Comparison of ENCODE assay signal across 10 cellular contexts in the genomic region with DNA sequence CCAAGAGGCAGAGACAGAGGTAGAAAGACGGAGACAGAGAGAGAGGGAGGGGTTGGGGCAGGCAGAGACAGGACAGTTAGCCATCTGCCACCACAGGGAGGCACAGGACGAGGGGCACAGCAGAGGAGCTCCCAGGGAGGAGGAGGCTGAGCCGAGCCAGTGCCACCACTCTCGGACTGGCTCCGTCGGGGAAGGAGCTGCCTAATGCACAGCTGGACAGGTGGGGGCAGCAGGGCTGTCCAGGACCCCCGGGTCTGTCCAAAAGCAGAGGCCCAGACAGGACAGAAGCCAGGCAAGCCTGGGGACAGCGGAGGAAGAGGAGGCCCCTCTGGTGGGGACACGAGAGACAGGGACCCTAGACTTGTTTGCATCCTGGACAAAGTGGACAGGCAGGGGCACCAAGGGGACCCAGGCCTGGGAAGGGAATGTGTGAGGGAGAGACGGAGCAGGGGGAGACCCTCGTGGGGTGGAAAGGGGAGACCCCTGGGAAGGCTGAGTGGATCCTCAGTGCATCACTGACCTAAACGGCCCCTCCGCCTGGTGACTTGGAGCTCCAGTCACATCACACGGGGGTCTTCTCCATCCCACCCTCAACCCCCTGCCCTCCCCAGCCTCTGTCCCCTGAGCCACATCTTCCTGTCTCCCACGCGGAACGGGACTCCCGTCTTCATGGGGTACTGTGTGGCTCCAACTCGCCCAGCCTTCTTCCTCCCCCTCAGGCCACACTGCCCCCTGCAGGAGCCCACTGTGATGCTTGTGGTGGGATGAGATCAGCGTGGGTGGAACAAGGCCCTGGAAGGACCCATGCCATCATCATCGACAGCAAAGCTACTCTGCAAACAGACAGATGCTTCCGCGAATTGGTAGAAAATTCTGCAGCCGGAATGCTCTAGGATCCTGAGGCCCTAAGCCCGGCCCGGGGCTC. TPM values are rescaled to one million over a fixed set of nuclear protein-coding genes. Genes with fewer than 3 reads are reported as not detected.
DNase-seq lines count a peak whose midpoint lies in the region; ATAC-seq and TF ChIP-seq lines count a peak whose summit lies in the region.
"Had no signal": no experiment of that assay in that cellular context is flagged by ENCODE, and none has a peak within 500 bp of the region (broad histone marks: within the 10 kb centered on the region; RNA-seq: fewer than 3 reads in every experiment).

No MANE protein-coding gene starts in this region.

- TF ChIP-seq CTCF in SU-DHL-6 (IDR thresholded peaks at IDR 0.05; ENCODE audit: insufficient read depth, low read length, poor library complexity, severe bottlenecking): peak; percentile 27
- TF ChIP-seq CTCF in suprapubic skin (IDR thresholded peaks at IDR 0.05): no peak

- H3K27ac ChIP-seq in SU-DHL-6 (ENCODE audit: low read depth, low read length) (no peak overlapping the region), suprapubic skin (peak overlapping the region; percentile 49)

- H3K36me3 ChIP-seq in SU-DHL-6 (ENCODE audit: low read length) (no peaks in the 10 kb centered on the region), suprapubic skin (no peaks in the 10 kb centered on the region)

- peaks cover 8% of the 10 kb centered on the region for H3K4me1 ChIP-seq in suprapubic skin

- ATAC-seq in HG03439 (IDR thresholded peaks at IDR 0.05; ENCODE audit: unreplicated experiment): no peak
- ATAC-seq in T-cell (replicated peaks in 1 of 4): no peak

- no peak for TF ChIP-seq POLR2A in suprapubic skin (IDR thresholded peaks at IDR 0.05)

- H3K4me3 ChIP-seq in SU-DHL-6 (ENCODE audit: insufficient read depth, low read length, poor library complexity, severe bottlenecking) (no peak overlapping the region), suprapubic skin (peak overlapping the region; percentile 33)

- H3K9ac ChIP-seq in SU-DHL-6 (ENCODE audit: low read length): no peak overlapping the region

- POLR2A ChIA-PET in activated CD4-positive, alpha-beta T cell treated with anti-CD3 and anti-CD28 coated beads, Interleukin-2, amount 10 ng/mL, durations not matched to agents 7 days and 5 days (lab: Charles Lee): no interaction called here
- POLR2A ChIA-PET in T-cell (lab: Charles Lee): no interaction called here

- H3K4me3 Mint-ChIP-seq in activated CD4-positive, alpha-beta T cell treated with anti-CD3 and anti-CD28 coated beads, Interleukin-2, amount 10 ng/mL, durations not matched to agents 7 days and 5 days: no peak overlapping the region
- H3K4me3 Mint-ChIP-seq in T-cell: no peak overlapping the region
- H3K4me3 Mint-ChIP-seq: CD8-positive, alpha-beta memory T cell had no signal

- WGBS in suprapubic skin: 76% methylated on average over 23 of the region's 26 CpGs

- peaks cover 14% of the 10 kb centered on the region for H3K27me3 Mint-ChIP-seq in activated CD4-positive, alpha-beta T cell treated with anti-CD3 and anti-CD28 coated beads, Interleukin-2, amount 10 ng/mL, durations not matched to agents 7 days and 5 days
- H3K27me3 Mint-ChIP-seq in T-cell: peaks cover 22 to 29% of the 10 kb centered on the region in 2 donors

- H4K20me1 ChIP-seq in SU-DHL-6 (ENCODE audit: low read depth, low read length): no peaks in the 10 kb centered on the region

- no peaks in the 10 kb centered on the region for H3K36me3 Mint-ChIP-seq in activated CD4-positive, alpha-beta T cell treated with anti-CD3 and anti-CD28 coated beads, Interleukin-2, amount 10 ng/mL, durations not matched to agents 7 days and 5 days (ENCODE audit: low read depth)
- no peaks in the 10 kb centered on the region for H3K36me3 Mint-ChIP-seq in T-cell
- H3K36me3 Mint-ChIP-seq: CD8-positive, alpha-beta memory T cell had no signal

- peak overlapping the region; percentile 14 for H3K27ac Mint-ChIP-seq in activated CD4-positive, alpha-beta T cell treated with anti-CD3 and anti-CD28 coated beads, Interleukin-2, amount 10 ng/mL, durations not matched to agents 7 days and 5 days
- no peak overlapping the region for H3K27ac Mint-ChIP-seq in T-cell
- H3K27ac Mint-ChIP-seq: CD8-positive, alpha-beta memory T cell had no signal

- H3K27me3 ChIP-seq in SU-DHL-6 (ENCODE audit: low read length) (no peaks in the 10 kb centered on the region), suprapubic skin (peaks cover 3% of the 10 kb centered on the region)

- H3K9me2 ChIP-seq in SU-DHL-6 (replicated peaks; ENCODE audit: insufficient read depth, low read length): no peaks in the 10 kb centered on the region

- CTCF ChIA-PET in activated CD4-positive, alpha-beta T cell treated with anti-CD3 and anti-CD28 coated beads, Interleukin-2, amount 10 ng/mL, durations not matched to agents 7 days and 5 days (lab: Charles Lee): no interaction called here
- CTCF ChIA-PET in T-cell (lab: Charles Lee): no interaction called here

- no peaks in the 10 kb centered on the region for H3K4me1 Mint-ChIP-seq in activated CD4-positive, alpha-beta T cell treated with anti-CD3 and anti-CD28 coated beads, Interleukin-2, amount 10 ng/mL, durations not matched to agents 7 days and 5 days
- H3K4me1 Mint-ChIP-seq in T-cell: no peaks in the 10 kb centered on the region
- H3K4me1 Mint-ChIP-seq: CD8-positive, alpha-beta memory T cell had no signal

- DNase-seq in activated CD4-positive, alpha-beta T cell treated with anti-CD3 and anti-CD28 coated beads, Interleukin-2, amount 10 ng/mL, durations not matched to agents 7 days and 5 days: no peak
- no peak for DNase-seq in activated CD4-positive, alpha-beta T cell treated with anti-CD3 and anti-CD28 coated beads, Interleukin-2, amount 50 U/mL, for 48 hours
- DNase-seq in iPS-NIHi11 (ENCODE audit: low spot score): peak; percentile 59
- DNase-seq in suprapubic skin (ENCODE audit: low spot score in 2 of 2): peak in 1 of 2 donors; percentile 77
- no peak for DNase-seq in NCI-H446 treated with DMSO at 0.1 percent for 48 hours (lab: John Stamatoyannopoulos, UW)
- DNase-seq in T-cell: no peak

- H2AFZ ChIP-seq in SU-DHL-6 (ENCODE audit: low read depth, low read length, severe bottlenecking): no peak overlapping the region

- no peaks in the 10 kb centered on the region for H3F3A ChIP-seq in SU-DHL-6 (ENCODE audit: insufficient read depth)

- no peaks in the 10 kb centered on the region for H3K79me2 ChIP-seq in SU-DHL-6 (ENCODE audit: insufficient read depth, low read length)

- no peaks in the 10 kb centered on the region for H3K9me3 ChIP-seq in SU-DHL-6 (ENCODE audit: insufficient read depth, low read length)
- no peaks in the 10 kb centered on the region for H3K9me3 ChIP-seq in suprapubic skin

- TF ChIP-seq EP300 in suprapubic skin (IDR thresholded peaks at IDR 0.05): no peak

- H3K9me3 Mint-ChIP-seq in activated CD4-positive, alpha-beta T cell treated with anti-CD3 and anti-CD28 coated beads, Interleukin-2, amount 10 ng/mL, durations not matched to agents 7 days and 5 days: no peaks in the 10 kb centered on the region
- no peaks in the 10 kb centered on the region for H3K9me3 Mint-ChIP-seq in T-cell
- H3K9me3 Mint-ChIP-seq: CD8-positive, alpha-beta memory T cell had no signal

- H3K4me2 ChIP-seq in SU-DHL-6 (ENCODE audit: low read depth, low read length, poor library complexity, severe bottlenecking): no peak overlapping the region

RNA-seq across cellular contexts. Expression of a gene that starts 0.9 kb away (rescaled TPM):
- not detected for total RNA-seq in activated CD4-positive, alpha-beta T cell treated with anti-CD3 and anti-CD28 coated beads, Interleukin-2, amount 10 ng/mL, durations not matched to agents 7 days and 5 days
- total RNA-seq in suprapubic skin (1 to 10 TPM; 4.9 to 7.8 (median 6.7) TPM), T-cell (not detected)
- total RNA-seq: CD8-positive, alpha-beta memory T cell had no signal

RNA-seq across cellular contexts. Expression of a gene that starts 17.9 kb away (rescaled TPM):
- not detected for total RNA-seq in activated CD4-positive, alpha-beta T cell treated with anti-CD3 and anti-CD28 coated beads, Interleukin-2, amount 10 ng/mL, durations not matched to agents 7 days and 5 days
- not detected for total RNA-seq in suprapubic skin
- under 1 TPM in 3 of 5 donors, not detected in 2; 0.13 to 0.23 (median 0.23) TPM for total RNA-seq in T-cell

RNA-seq across cellular contexts. Expression of a gene that starts 35.0 kb away (rescaled TPM):
- under 1 TPM in 1 of 2 experiments, not detected in 1; 0.19 TPM for total RNA-seq in activated CD4-positive, alpha-beta T cell treated with anti-CD3 and anti-CD28 coated beads, Interleukin-2, amount 10 ng/mL, durations not matched to agents 7 days and 5 days
- total RNA-seq in suprapubic skin (not detected), T-cell (not detected)
- total RNA-seq: CD8-positive, alpha-beta memory T cell; lower leg skin had no signal

Comparison
In these comparisons a context has a peak if more than half of its experiments do, and no peak if none do; other contexts are left out.
1. RNA of a gene that starts 0.9 kb away (total RNA-seq): 4.9 to 7.8 TPM in suprapubic skin; not detected in T-cell and not detected in activated CD4-positive, alpha-beta T cell treated with anti-CD3 and anti-CD28 coated beads, Interleukin-2, amount 10 ng/mL, durations not matched to agents 7 days and 5 days; every median in the first group is over 4 times any median in the second.